ENCODE assay signal across 11 cellular contexts in genomic region chr4:37816006-37816405, GRCh38. TPM values are rescaled to one million over a fixed set of nuclear protein-coding genes. Genes with fewer than 3 reads are reported as not detected.
A peak's percentile ranks its signal among the peaks of the same experiment; 100 is the strongest.
DNase-seq lines count a peak whose midpoint lies in the region; ATAC-seq and TF ChIP-seq lines count a peak whose summit lies in the region.
"Had no signal": no experiment of that assay in that cellular context is flagged by ENCODE, and none has a peak within 500 bp of the region (broad histone marks: within the 10 kb centered on the region; RNA-seq: fewer than 3 reads in every experiment).

No MANE protein-coding gene starts in this region.

- no peaks in the 10 kb centered on the region for H3K27me3 ChIP-seq in brain microvascular endothelial cell (replicated peaks)
- H3K27me3 ChIP-seq: dorsolateral prefrontal cortex had no signal

- POLR2A ChIA-PET in activated CD4-positive, alpha-beta T cell treated with anti-CD3 and anti-CD28 coated beads for 36 hours (lab: Charles Lee): no interaction called here

- H3K36me3 ChIP-seq in brain microvascular endothelial cell (replicated peaks): no peaks in the 10 kb centered on the region

- H3K9me3 Mint-ChIP-seq in activated CD4-positive, alpha-beta T cell treated with anti-CD3 and anti-CD28 coated beads for 36 hours (ENCODE audit: low read depth): peaks cover 3% of the 10 kb centered on the region
- no peaks in the 10 kb centered on the region for H3K9me3 Mint-ChIP-seq in activated naive CD8-positive, alpha-beta T cell (ENCODE audit: low read depth)
- no peaks in the 10 kb centered on the region for H3K9me3 Mint-ChIP-seq in natural killer cell treated with Interleukin-12 subunit alpha and Interleukin-12 subunit beta and Interleukin-15 and Interleukin-18, amount 100 ng/mL, for 72 hours

- no peak overlapping the region for H3K27ac ChIP-seq in brain microvascular endothelial cell
- H3K27ac ChIP-seq: dorsolateral prefrontal cortex had no signal

- DNase-seq in activated CD4-positive, alpha-beta T cell treated with anti-CD3 and anti-CD28 coated beads for 36 hours: no peak
- no peak for DNase-seq in activated CD4-positive, alpha-beta T cell treated with anti-CD3 and anti-CD28 coated beads for 48 hours
- DNase-seq in KG1 (lab: John Stamatoyannopoulos, UW): peak; percentile 94
- DNase-seq in natural killer cell treated with Interleukin-12 subunit alpha and Interleukin-12 subunit beta and Interleukin-15 and Interleukin-18, amount 100 ng/mL, for 72 hours (ENCODE audit: low spot score): no peak
- DNase-seq in NAMALWA (ENCODE audit: low spot score): no peak
- no peak for DNase-seq in brain microvascular endothelial cell
- DNase-seq: aorta, dorsolateral prefrontal cortex, NCI-H774 had no signal

- intact Hi-C loops in activated CD4-positive, alpha-beta T cell treated with anti-CD3 and anti-CD28 coated beads for 36 hours (cut with DNase I, micrococcal nuclease): loop anchor here in 1 of 2 experiments (1.0 kb wide), 1 partner anchor 10 kb away; the partner anchor contains the start of gene PGM2

- H3K27ac Mint-ChIP-seq in activated CD4-positive, alpha-beta T cell treated with anti-CD3 and anti-CD28 coated beads for 36 hours: peak overlapping the region; percentile 91
- H3K27ac Mint-ChIP-seq in activated naive CD8-positive, alpha-beta T cell: peak overlapping the region; percentile 89
- H3K27ac Mint-ChIP-seq in natural killer cell treated with Interleukin-12 subunit alpha and Interleukin-12 subunit beta and Interleukin-15 and Interleukin-18, amount 100 ng/mL, for 72 hours: peak overlapping the region; percentile 51 to 77

- CTCF ChIA-PET in activated CD4-positive, alpha-beta T cell treated with anti-CD3 and anti-CD28 coated beads for 36 hours (lab: Charles Lee): no interaction called here

- H3K4me3 ChIP-seq in brain microvascular endothelial cell (ENCODE audit: low read depth, low read length): no peak overlapping the region
- H3K4me3 ChIP-seq: dorsolateral prefrontal cortex had no signal

- peak overlapping the region; percentile 24 for H3K4me3 Mint-ChIP-seq in activated CD4-positive, alpha-beta T cell treated with anti-CD3 and anti-CD28 coated beads for 36 hours
- H3K4me3 Mint-ChIP-seq in activated naive CD8-positive, alpha-beta T cell: peak overlapping the region; percentile 64
- H3K4me3 Mint-ChIP-seq in natural killer cell treated with Interleukin-12 subunit alpha and Interleukin-12 subunit beta and Interleukin-15 and Interleukin-18, amount 100 ng/mL, for 72 hours: peak overlapping the region; percentile 70

- TF ChIP-seq CTCF in brain microvascular endothelial cell (IDR thresholded peaks at IDR 0.05; ENCODE audit: low read depth, low read length, missing control alignments): no peak

- H3K4me1 Mint-ChIP-seq in activated CD4-positive, alpha-beta T cell treated with anti-CD3 and anti-CD28 coated beads for 36 hours: peaks cover 18% of the 10 kb centered on the region
- H3K4me1 Mint-ChIP-seq in activated naive CD8-positive, alpha-beta T cell (ENCODE audit: low read depth): peaks cover 21% of the 10 kb centered on the region
- H3K4me1 Mint-ChIP-seq in natural killer cell treated with Interleukin-12 subunit alpha and Interleukin-12 subunit beta and Interleukin-15 and Interleukin-18, amount 100 ng/mL, for 72 hours (ENCODE audit: low read depth in 2 of 2): peaks cover 18 to 19% of the 10 kb centered on the region in 2 donors

- in situ Hi-C loops in brain microvascular endothelial cell (cut with HindIII; ENCODE audit: low pct_ligation_motif_present, low sequenced_read_pairs): no loop called here

- H3K27me3 Mint-ChIP-seq in activated CD4-positive, alpha-beta T cell treated with anti-CD3 and anti-CD28 coated beads for 36 hours: no peaks in the 10 kb centered on the region
- no peaks in the 10 kb centered on the region for H3K27me3 Mint-ChIP-seq in activated naive CD8-positive, alpha-beta T cell
- no peaks in the 10 kb centered on the region for H3K27me3 Mint-ChIP-seq in natural killer cell treated with Interleukin-12 subunit alpha and Interleukin-12 subunit beta and Interleukin-15 and Interleukin-18, amount 100 ng/mL, for 72 hours

- peak; percentile 74 for ATAC-seq in activated CD4-positive, alpha-beta T cell treated with anti-CD3 and anti-CD28 coated beads for 36 hours
- ATAC-seq in natural killer cell treated with Interleukin-12 subunit alpha and Interleukin-12 subunit beta and Interleukin-15 and Interleukin-18, amount 100 ng/mL, for 72 hours: peak in 1 of 2 donors; percentile 54
- no peak for ATAC-seq in GM18867 (IDR thresholded peaks at IDR 0.05; ENCODE audit: unreplicated experiment)

- no peaks in the 10 kb centered on the region for H3K36me3 Mint-ChIP-seq in activated CD4-positive, alpha-beta T cell treated with anti-CD3 and anti-CD28 coated beads for 36 hours (ENCODE audit: low read depth)
- no peaks in the 10 kb centered on the region for H3K36me3 Mint-ChIP-seq in activated naive CD8-positive, alpha-beta T cell
- H3K36me3 Mint-ChIP-seq in natural killer cell treated with Interleukin-12 subunit alpha and Interleukin-12 subunit beta and Interleukin-15 and Interleukin-18, amount 100 ng/mL, for 72 hours: no peaks in the 10 kb centered on the region

RNA-seq across cellular contexts. Expression of gene PGM2, which starts 10.5 kb away (rescaled TPM):
- 10 to 100 TPM; 54.1 to 60.1 TPM for total RNA-seq in activated CD4-positive, alpha-beta T cell treated with anti-CD3 and anti-CD28 coated beads for 36 hours
- total RNA-seq in natural killer cell treated with Interleukin-12 subunit alpha and Interleukin-12 subunit beta and Interleukin-15 and Interleukin-18, amount 100 ng/mL, for 72 hours: 10 to 100 TPM; 50.7 to 52.2 TPM
